In the genomic region with DNA sequence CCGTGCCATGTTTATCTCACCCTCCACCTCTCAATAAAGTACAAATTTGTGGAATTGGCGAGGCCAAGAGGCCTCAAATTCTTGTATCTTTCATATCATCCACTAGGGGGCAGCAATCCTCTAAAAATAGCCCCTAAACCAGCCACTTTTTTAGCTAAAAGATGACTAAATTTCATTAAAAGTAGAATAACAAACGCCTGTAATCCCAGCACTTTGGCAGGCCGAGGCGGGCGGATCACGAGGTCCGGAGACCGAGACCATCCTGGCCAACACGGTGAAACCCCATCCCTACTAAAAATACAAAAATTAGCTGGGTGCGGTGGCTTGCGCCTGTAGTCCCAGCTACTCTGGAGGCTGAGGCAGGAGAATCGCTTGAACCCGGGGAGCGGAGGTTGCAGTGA, we compare ENCODE assay signal across 8 cellular contexts. TPM values are rescaled to one million over a fixed set of nuclear protein-coding genes. Genes with fewer than 3 reads are reported as not detected.
A peak's percentile ranks its signal among the peaks of the same experiment; 100 is the strongest.
DNase-seq lines count a peak whose midpoint lies in the region; ATAC-seq and TF ChIP-seq lines count a peak whose summit lies in the region.
"Not testable (repeated sequence)": the region's sequence is repeated elsewhere in the genome, so short reads cannot be mapped to it uniquely, and the experiment has no call there.

No MANE protein-coding gene starts in this region.

- peak overlapping the region; percentile 11 for H3K4me3 Mint-ChIP-seq in activated T-cell treated with anti-CD3 and anti-CD28 coated beads, Interleukin-2, amount 50 U/mL, for 4 hours
- H3K4me3 Mint-ChIP-seq in endodermal cell, result not testable (repeated sequence)

- not testable (repeated sequence) for H3K9me3 Mint-ChIP-seq in activated T-cell treated with anti-CD3 and anti-CD28 coated beads, Interleukin-2, amount 50 U/mL, for 4 hours; endodermal cell

- H3K4me1 ChIP-seq in endodermal cell (ENCODE audit: control insufficient read depth, insufficient read depth, low read length), result peaks cover 17% of the 10 kb centered on the region

- DNase-seq in AG08395 (ENCODE audit: low spot score) (peak; percentile 79), NCI-H1105 treated with DMSO at 0.1 percent for 48 hours (lab: John Stamatoyannopoulos, UW) (peak; percentile 26), RPMI8226 (peak; percentile 70), kidney glomerular epithelial cell (lab: John Stamatoyannopoulos, UW) (peak; percentile 50)
- DNase-seq in activated T-cell treated with anti-CD3 and anti-CD28 coated beads, Interleukin-2, amount 50 U/mL, for 4 hours; endodermal cell; sciatic nerve (ENCODE audit: low spot score): not testable (repeated sequence)

- H3K9ac ChIP-seq in endodermal cell (ENCODE audit: extremely low read depth, low read length, poor library complexity, severe bottlenecking), result not testable (repeated sequence)

- not testable (repeated sequence) for H3K9me3 ChIP-seq in endodermal cell (ENCODE audit: control insufficient read depth, low read length)

- not testable (repeated sequence) for H3K27me3 ChIP-seq in endodermal cell (ENCODE audit: control insufficient read depth, insufficient read depth, low read length, poor library complexity, severe bottlenecking)

- not testable (repeated sequence) for H3K27ac ChIP-seq in endodermal cell (ENCODE audit: low read depth, low read length)

- intact Hi-C loops in sciatic nerve (cut with DNase I), result loop anchor here (10.0 kb wide), 2 partner anchors 183 to 213 kb away; no protein-coding TSS in a partner anchor

- H3K36me3 Mint-ChIP-seq in activated T-cell treated with anti-CD3 and anti-CD28 coated beads, Interleukin-2, amount 50 U/mL, for 4 hours (ENCODE audit: insufficient read depth); endodermal cell (ENCODE audit: low read depth): not testable (repeated sequence)

- not testable (repeated sequence) for H3K4me3 ChIP-seq in endodermal cell (ENCODE audit: low read length)

- 30 to 42% methylated on average over 8 to 15 of the region's 15 CpGs for WGBS in endodermal cell (ENCODE audit: insufficient coverage in 1 of 2, insufficient read length in 1 of 2), 2 experiments

- ATAC-seq in activated T-cell treated with anti-CD3 and anti-CD28 coated beads, Interleukin-2, amount 50 U/mL, for 4 hours, result peak; percentile 66 to 81
- peak; percentile 87 for ATAC-seq in sciatic nerve

- peak; percentile 32; the same call in 1 of the 2 replicates for TF ChIP-seq CTCF in GM12874 (IDR thresholded peaks at IDR 0.05; ENCODE audit: insufficient read depth, low read depth, low read length)
- peak; percentile 90 for TF ChIP-seq CTCF in endodermal cell (conservative IDR thresholded peaks at IDR 0.05)

- H3K27ac Mint-ChIP-seq in endodermal cell, result not testable (repeated sequence)

- not testable (repeated sequence) for H3K27me3 Mint-ChIP-seq in activated T-cell treated with anti-CD3 and anti-CD28 coated beads, Interleukin-2, amount 50 U/mL, for 4 hours (ENCODE audit: low read depth); endodermal cell (ENCODE audit: insufficient read depth)

- H3K4me1 Mint-ChIP-seq in activated T-cell treated with anti-CD3 and anti-CD28 coated beads, Interleukin-2, amount 50 U/mL, for 4 hours (ENCODE audit: low read depth), result peaks cover 17% of the 10 kb centered on the region
- peaks cover 19% of the 10 kb centered on the region for H3K4me1 Mint-ChIP-seq in endodermal cell

- H3K36me3 ChIP-seq in endodermal cell (ENCODE audit: control insufficient read depth, insufficient read depth, low read length), result not testable (repeated sequence)

RNA-seq across cellular contexts. Expression of gene THBS4, which starts 56.6 kb away (rescaled TPM):
- 1 to 10 TPM in 1 of 3 donors, under 1 TPM in 2; 0.27 to 1.3 (median 0.66) TPM for total RNA-seq in activated T-cell treated with anti-CD3 and anti-CD28 coated beads, Interleukin-2, amount 50 U/mL, for 4 hours
- total RNA-seq in endodermal cell, result 10 to 100 TPM; 13.6 to 50.5 TPM
- polyA plus RNA-seq in endodermal cell (2013, experiment 1 of 2), result 12.8 TPM
- polyA plus RNA-seq in endodermal cell (2013, experiment 2 of 2), result 15.4 TPM
- total RNA-seq in sciatic nerve, result 111 TPM

Comparison
In these comparisons a context has a peak if more than half of its experiments do, and no peak if none do; other contexts are left out.
1. RNA of gene THBS4, which starts 56.6 kb away (total RNA-seq): 111 TPM in sciatic nerve (single experiment) and 13.6 to 50.5 TPM in endodermal cell; 0.27 to 1.3 TPM in activated T-cell treated with anti-CD3 and anti-CD28 coated beads, Interleukin-2, amount 50 U/mL, for 4 hours; every median in the first group is over 4 times any median in the second.